ENCODE assay signal across 17 cellular contexts in genomic region chr22:42318967-42319366, GRCh38. TPM values are rescaled to one million over a fixed set of nuclear protein-coding genes. Genes with fewer than 3 reads are reported as not detected.
DNase-seq lines count a peak whose midpoint lies in the region; ATAC-seq and TF ChIP-seq lines count a peak whose summit lies in the region.
"Had no signal": no experiment of that assay in that cellular context is flagged by ENCODE, and none has a peak within 500 bp of the region (broad histone marks: within the 10 kb centered on the region; RNA-seq: fewer than 3 reads in every experiment).

No MANE protein-coding gene starts in this region.

- intact Hi-C loops in breast epithelium (cut with DNase I; ENCODE audit: low total_unique reads) (no loop called here), mammary epithelial cell (cut with micrococcal nuclease) (no loop called here), dorsolateral prefrontal cortex (cut with DNase I) (no loop called here)

- H3K79me2 ChIP-seq in mammary epithelial cell (ENCODE audit: insufficient read depth, low read length), result no peaks in the 10 kb centered on the region

- no peak for TF ChIP-seq EP300 in suprapubic skin (IDR thresholded peaks at IDR 0.05)

- H3K9ac ChIP-seq in mammary epithelial cell (ENCODE audit: insufficient read depth, low read length) (no peak overlapping the region), neuronal stem cell (ENCODE audit: low read depth, low read length, poor library complexity) (peak overlapping the region; percentile 45)
- H3K9ac ChIP-seq: KMS-11, SK-N-SH had no signal

- no peaks in the 10 kb centered on the region for H3K9me3 ChIP-seq in breast epithelium
- H3K9me3 ChIP-seq in mammary epithelial cell (replicated peaks; ENCODE audit: insufficient read depth, low read length), result no peaks in the 10 kb centered on the region
- no peaks in the 10 kb centered on the region for H3K9me3 ChIP-seq in neuronal stem cell (replicated peaks in 1 of 2; ENCODE audit: control insufficient read depth in 2 of 2, insufficient read depth in 1 of 2, low read depth in 1 of 2, low read length in 2 of 2)
- H3K9me3 ChIP-seq in suprapubic skin, result no peaks in the 10 kb centered on the region
- H3K9me3 ChIP-seq: SK-N-SH had no signal

- H3K14ac ChIP-seq in neuronal stem cell (ENCODE audit: low read length), result no peak overlapping the region

- H2BK5ac ChIP-seq in neuronal stem cell (ENCODE audit: low read length), result no peak overlapping the region

- no peak overlapping the region for H2BK120ac ChIP-seq in neuronal stem cell (ENCODE audit: low read depth, low read length)

- H3K4ac ChIP-seq in neuronal stem cell (ENCODE audit: low read length), result no peak overlapping the region

- TF ChIP-seq CTCF in breast epithelium (IDR thresholded peaks at IDR 0.05) (no peak), mammary epithelial cell (conservative IDR thresholded peaks at IDR 0.05 in 1 of 2, IDR thresholded peaks at IDR 0.05 in 1 of 2; ENCODE audit: extremely low read depth in 1 of 2, insufficient read depth in 1 of 2, low read depth in 1 of 2, low read length in 2 of 2) (no peak), dorsolateral prefrontal cortex (IDR thresholded peaks at IDR 0.05 in 54 of 56, conservative IDR thresholded peaks at IDR 0.05 in 2 of 56; ENCODE audit: low read depth in 1 of 56, partially characterized antibody in 56 of 56) (no peak), suprapubic skin (IDR thresholded peaks at IDR 0.05) (no peak)

- WGBS in mammary epithelial cell (ENCODE audit: low coverage, missing lambda C conversion rate), result 83% methylated on average over 3 of the region's 3 CpGs
- no CpG with 5 or more reads among the region's 3 CpGs for WGBS in neuronal stem cell (ENCODE audit: extremely low coverage in 2 of 2, insufficient read length in 2 of 2, insufficient replicate concordance in 1 of 2), 2 donors
- WGBS in suprapubic skin, result 86% methylated on average over 3 of the region's 3 CpGs

- H3K4me1 ChIP-seq in breast epithelium, result peaks cover 13 to 32% of the 10 kb centered on the region in 2 donors
- H3K4me1 ChIP-seq in mammary epithelial cell (ENCODE audit: insufficient read depth, low read length), result peaks cover 61% of the 10 kb centered on the region
- peaks cover 25 to 44% of the 10 kb centered on the region in 2 donors for H3K4me1 ChIP-seq in neuronal stem cell (ENCODE audit: control insufficient read depth in 2 of 2, insufficient read depth in 1 of 2, low read depth in 1 of 2, low read length in 2 of 2)
- H3K4me1 ChIP-seq in suprapubic skin, result peaks cover 49% of the 10 kb centered on the region

- H3K79me1 ChIP-seq in neuronal stem cell (ENCODE audit: low read depth, low read length), result no peaks in the 10 kb centered on the region

- ATAC-seq in HG03432 (IDR thresholded peaks at IDR 0.05; ENCODE audit: unreplicated experiment) (no peak), GM19463 (IDR thresholded peaks at IDR 0.05; ENCODE audit: unreplicated experiment) (no peak)

- no peak overlapping the region for H4K91ac ChIP-seq in neuronal stem cell (ENCODE audit: low read depth, low read length, poor library complexity)

- H4K20me1 ChIP-seq in mammary epithelial cell (ENCODE audit: insufficient read depth, low read length), result no peaks in the 10 kb centered on the region

- H3K4me2 ChIP-seq in mammary epithelial cell (ENCODE audit: insufficient read depth, low read depth, low read length), result no peak overlapping the region
- H3K4me2 ChIP-seq in neuronal stem cell (ENCODE audit: insufficient read depth, low read length, poor library complexity, severe bottlenecking), result no peak overlapping the region
- H3K4me2 ChIP-seq: KMS-11, SK-N-SH had no signal

- H3K27ac ChIP-seq in breast epithelium (peak overlapping the region; percentile 82 to 84), mammary epithelial cell (ENCODE audit: insufficient read depth, low read depth, low read length) (no peak overlapping the region), dorsolateral prefrontal cortex (peak overlapping the region in 44 of 59 donors; percentile 9 to 89 (median 70)), neuronal stem cell (replicated peaks; ENCODE audit: low read length) (no peak overlapping the region), suprapubic skin (no peak overlapping the region)
- H3K27ac ChIP-seq: HL-60, KMS-11 had no signal

- CTCF ChIA-PET in mammary epithelial cell (lab: Charles Lee; ENCODE audit: low non-redundant PET), result no interaction called here

- BruUV-seq in mammary epithelial cell (replicated peaks; lab: Mats Ljungman, UMichigan), result no TSS peak

- H3K27me3 ChIP-seq in breast epithelium (no peaks in the 10 kb centered on the region), mammary epithelial cell (ENCODE audit: insufficient read depth, low read length) (no peaks in the 10 kb centered on the region), dorsolateral prefrontal cortex (no peaks in the 10 kb centered on the region), neuronal stem cell (ENCODE audit: control insufficient read depth in 3 of 3, insufficient read depth in 3 of 3, low read depth in 1 of 3, low read length in 3 of 3) (no peaks in the 10 kb centered on the region), suprapubic skin (no peaks in the 10 kb centered on the region)

- peak overlapping the region; percentile 16 for H3K23ac ChIP-seq in neuronal stem cell (ENCODE audit: low read depth, low read length, poor library complexity)

- TF ChIP-seq POLR2A in breast epithelium (IDR thresholded peaks at IDR 0.05) (no peak), suprapubic skin (IDR thresholded peaks at IDR 0.05) (no peak)

- peak overlapping the region; percentile 8 for H2BK15ac ChIP-seq in neuronal stem cell (ENCODE audit: low read length)

- H3K36me3 ChIP-seq in breast epithelium, result no peaks in the 10 kb centered on the region
- no peaks in the 10 kb centered on the region for H3K36me3 ChIP-seq in mammary epithelial cell (ENCODE audit: insufficient read depth, low read length)
- no peaks in the 10 kb centered on the region for H3K36me3 ChIP-seq in neuronal stem cell (replicated peaks in 1 of 2; ENCODE audit: control insufficient read depth in 2 of 2, insufficient read depth in 2 of 2, low read length in 2 of 2)
- no peaks in the 10 kb centered on the region for H3K36me3 ChIP-seq in suprapubic skin

- no peak overlapping the region for H2BK12ac ChIP-seq in neuronal stem cell (ENCODE audit: low read length)

- no peak overlapping the region for H4K8ac ChIP-seq in neuronal stem cell (ENCODE audit: low read depth, low read length)

- DNase-seq in breast epithelium (ENCODE audit: low spot score in 2 of 2) (no peak), mammary epithelial cell (no peak), dorsolateral prefrontal cortex (no peak), neuronal stem cell (ENCODE audit: low spot score) (no peak), suprapubic skin (ENCODE audit: low spot score in 2 of 2) (no peak), HCEC 1CT (no peak)
- DNase-seq: 8988T, AML-193, EL, NCI-H2029 treated with DMSO at 0.1 percent for 48 hours, NCI-H226, SIG-M5, SK-N-SH had no signal

- dilution Hi-C loops in mammary epithelial cell (cut with HindIII; ENCODE audit: low sequenced_read_pairs), result no loop called here

- H2AK5ac ChIP-seq in neuronal stem cell (ENCODE audit: low read depth, low read length), result peak overlapping the region; percentile 16

- H3K18ac ChIP-seq in neuronal stem cell (ENCODE audit: low read length), result peak overlapping the region; percentile 21

- in situ Hi-C loops in mammary epithelial cell (cut with MboI; ENCODE audit: low sequenced_read_pairs in 2 of 2), result no loop called here

- H3K4me3 ChIP-seq in breast epithelium, result no peak overlapping the region
- no peak overlapping the region for H3K4me3 ChIP-seq in mammary epithelial cell (replicated peaks in 1 of 3; ENCODE audit: insufficient read depth in 1 of 3, low read depth in 2 of 3, low read length in 3 of 3)
- H3K4me3 ChIP-seq in dorsolateral prefrontal cortex, result peak overlapping the region in 1 of 59 donors; percentile 31
- H3K4me3 ChIP-seq in neuronal stem cell (ENCODE audit: low read length in 2 of 2), result no peak overlapping the region
- no peak overlapping the region for H3K4me3 ChIP-seq in suprapubic skin

- H2AFZ ChIP-seq in mammary epithelial cell (ENCODE audit: low read depth, low read length) (no peak overlapping the region), neuronal stem cell (ENCODE audit: low read length) (no peak overlapping the region)

RNA-seq across cellular contexts. Expression of gene TCF20, which starts 48.5 kb away (rescaled TPM):
- total RNA-seq in breast epithelium, result 10 to 100 TPM; 24.2 to 43.3 (median 36.1) TPM
- 10 to 100 TPM; 49.2 to 62.5 TPM for total RNA-seq in mammary epithelial cell
- 26.0 TPM for polyA plus RNA-seq in mammary epithelial cell
- polyA minus RNA-seq in mammary epithelial cell, result 64.9 TPM
- 10 to 100 TPM; 46.9 to 80.5 (median 64.3) TPM for total RNA-seq in dorsolateral prefrontal cortex
- 18.5 TPM for polyA plus RNA-seq in neuronal stem cell (2013, experiment 1 of 2)
- polyA plus RNA-seq in neuronal stem cell (2013, experiment 2 of 2), result 19.2 TPM
- 10 to 100 TPM; 56.4 to 72.8 (median 68.4) TPM for total RNA-seq in suprapubic skin

Comparison
In these comparisons a context has a peak if more than half of its experiments do, and no peak if none do; other contexts are left out.
1. H3K27ac ChIP-seq: peak in breast epithelium (2 of 2) and dorsolateral prefrontal cortex (44 of 59); none in mammary epithelial cell (single experiment), neuronal stem cell (single experiment) and suprapubic skin (single experiment).